In the genomic region with DNA sequence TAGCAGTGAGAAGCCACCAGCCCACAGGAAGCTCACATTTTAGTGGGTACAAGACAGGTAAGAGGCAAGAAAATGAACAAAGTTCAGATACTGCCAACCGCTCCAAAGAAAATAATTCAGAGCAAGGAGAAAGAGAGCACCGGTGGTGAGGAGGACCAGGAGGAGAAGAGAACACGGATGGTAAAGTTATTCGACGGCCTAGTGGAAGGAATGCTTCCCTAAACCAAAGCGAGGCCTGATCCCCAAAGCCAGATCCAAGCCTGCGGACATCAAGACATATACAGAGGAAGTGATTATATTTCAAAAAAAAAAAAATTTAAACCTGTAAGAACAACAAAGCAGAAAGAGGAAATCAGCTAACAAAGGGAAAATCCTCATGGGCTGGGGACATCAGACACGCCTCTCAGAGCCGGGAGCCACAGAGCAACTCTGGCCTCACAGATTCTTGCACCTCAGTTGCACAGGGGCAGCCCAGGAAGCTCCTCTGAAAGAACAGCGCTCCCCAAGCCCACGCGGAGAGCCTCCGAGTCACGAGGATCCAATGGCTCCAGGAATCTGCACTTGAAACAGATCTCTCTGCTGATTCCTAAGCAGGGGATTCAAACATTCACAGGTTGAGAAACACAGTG, we compare ENCODE assay signal across 1 cellular context.
A peak's percentile ranks its signal among the peaks of the same experiment; 100 is the strongest.
TF ChIP-seq lines count a peak whose summit lies in the region.

No MANE protein-coding gene starts in this region.

TF ChIP-seq in H1, 55 proteins besides CTCF, POLR2A, EP300 and RAD21:
- TF ChIP-seq NRF1 (IDR thresholded peaks at IDR 0.05; ENCODE audit: low read depth, low read length) (no peak), TEAD4 (IDR thresholded peaks at IDR 0.05; ENCODE audit: low read depth, low read length) (peak; percentile 87; the same call in 1 of the 2 replicates)
